In genomic region chr22:26981520-26981919, GRCh38 we compare ENCODE assay signal across 21 cellular contexts.
"Had no signal": no experiment of that assay in that cellular context is flagged by ENCODE, and none has a peak within 500 bp of the region (broad histone marks: within the 10 kb centered on the region; RNA-seq: fewer than 3 reads in every experiment).

No MANE protein-coding gene starts in this region.

- H3K27ac ChIP-seq: esophagus squamous epithelium, foreskin keratinocyte, left lung, prostate gland, VCaP had no signal

- H3K4me1 Mint-ChIP-seq: stimulated activated naive CD8-positive, alpha-beta T cell treated with anti-CD3 and anti-CD28 coated beads, Interleukin-15, amount 100 ng/mL, for 72 hours; T-helper 17 cell had no signal

- DNase-seq: activated CD4-positive, alpha-beta T cell treated with anti-CD3 and anti-CD28 coated beads, Interleukin-2, amount 50 U/mL, for 1 hour; activated CD4-positive, CD25-positive, alpha-beta regulatory T cell treated with anti-CD3 and anti-CD28 coated beads, Interleukin-2, amount 50 U/mL, for 72 hours; activated CD8-positive, alpha-beta memory T cell treated with anti-CD3 and anti-CD28 coated beads for 24 hours; activated CD8-positive, alpha-beta memory T cell treated with anti-CD3 and anti-CD28 coated beads, Interleukin-2, amount 50 U/mL, for 48 hours; activated effector memory CD4-positive, alpha-beta T cell treated with Interleukin-2 at 50 U/mL for 16 hours; activated naive CD4-positive, alpha-beta T cell treated with anti-CD3 and anti-CD28 coated beads, Interleukin-2, amount 50 U/mL, for 16 hours; activated T-cell treated with anti-CD3 and anti-CD28 coated beads, Interleukin-2, amount 50 U/mL, for 48 hours; effector memory CD4-positive, alpha-beta T cell; esophagus squamous epithelium; foreskin keratinocyte; left lung; midbrain; right cardiac atrium; small intestine; stimulated activated CD4-positive, alpha-beta T cell treated with anti-CD3 and anti-CD28 coated beads, Interleukin-15, amount 100 ng/mL, for 24 hours; stimulated activated CD4-positive, alpha-beta T cell treated with anti-CD3 and anti-CD28 coated beads, Interleukin-2, amount 100 ng/mL, for 48 hours; stimulated activated naive CD8-positive, alpha-beta T cell treated with anti-CD3 and anti-CD28 coated beads, Interleukin-15, amount 100 ng/mL, for 72 hours; T-helper 17 cell had no signal

- H3K4me1 ChIP-seq: esophagus squamous epithelium, foreskin keratinocyte, left lung, prostate gland had no signal

- H3K27me3 Mint-ChIP-seq: stimulated activated naive CD8-positive, alpha-beta T cell treated with anti-CD3 and anti-CD28 coated beads, Interleukin-15, amount 100 ng/mL, for 72 hours had no signal

- H3K4me3 Mint-ChIP-seq: dendritic cell treated with granulocyte-macrophage colony-stimulating factor and Interleukin-4, amounts not matched to agents 40 ng/mL and 50 ng/mL, for 4 days; stimulated activated naive CD8-positive, alpha-beta T cell treated with anti-CD3 and anti-CD28 coated beads, Interleukin-15, amount 100 ng/mL, for 72 hours; T-helper 17 cell had no signal

- H3K27ac Mint-ChIP-seq: dendritic cell treated with granulocyte-macrophage colony-stimulating factor and Interleukin-4, amounts not matched to agents 40 ng/mL and 50 ng/mL, for 4 days; T-helper 17 cell had no signal

- H3K4me3 ChIP-seq: esophagus squamous epithelium, left lung, prostate gland had no signal

- H3K9me3 Mint-ChIP-seq: dendritic cell treated with granulocyte-macrophage colony-stimulating factor and Interleukin-4, amounts not matched to agents 40 ng/mL and 50 ng/mL, for 4 days; stimulated activated naive CD8-positive, alpha-beta T cell treated with anti-CD3 and anti-CD28 coated beads, Interleukin-15, amount 100 ng/mL, for 72 hours had no signal

- H3K9me3 ChIP-seq: esophagus squamous epithelium, left lung, prostate gland had no signal

- ATAC-seq: foreskin keratinocyte; left lung; right cardiac atrium; stimulated activated naive CD8-positive, alpha-beta T cell treated with anti-CD3 and anti-CD28 coated beads, Interleukin-15, amount 100 ng/mL, for 72 hours; T-helper 17 cell had no signal

- H3K36me3 ChIP-seq: esophagus squamous epithelium, left lung, prostate gland had no signal

- H3K27me3 ChIP-seq: esophagus squamous epithelium had no signal
